ENCODE assay signal across 1 cellular context in the genomic region with DNA sequence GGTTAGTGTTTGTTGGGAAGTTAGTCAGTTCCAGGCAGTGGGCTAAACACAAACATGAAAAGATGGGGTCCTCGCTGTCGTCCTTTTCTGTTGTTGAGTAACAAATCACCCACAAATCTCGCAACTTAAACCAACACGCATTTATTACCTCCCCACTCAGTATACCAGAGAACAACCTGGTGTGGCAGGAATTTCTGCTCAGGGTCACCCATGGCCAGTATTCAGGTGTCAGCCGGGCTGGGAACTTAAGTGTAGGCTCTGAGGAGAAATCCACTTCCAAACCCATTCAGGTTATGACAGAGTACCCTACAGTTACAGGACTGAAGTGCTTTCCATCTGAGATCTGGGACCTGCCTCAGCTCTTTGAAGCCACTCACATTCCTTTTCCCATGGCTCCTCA.
TF ChIP-seq lines count a peak whose summit lies in the region.

No MANE protein-coding gene starts in this region.

TF ChIP-seq in GM23338, 12 proteins besides CTCF, POLR2A, EP300 and RAD21 (continued from another document):
- TF ChIP-seq POLR2AphosphoS5 (IDR thresholded peaks at IDR 0.05; ENCODE audit: low read depth), result no peak
- no peak for TF ChIP-seq EZH2 (IDR thresholded peaks at IDR 0.05; ENCODE audit: low read depth, unreplicated experiment)
